In genomic region chr16:11976850-11977205, GRCh38 we compare ENCODE assay signal across 8 cellular contexts. TPM values are rescaled to one million over a fixed set of nuclear protein-coding genes. Genes with fewer than 3 reads are reported as not detected.
A peak's percentile ranks its signal among the peaks of the same experiment; 100 is the strongest.
DNase-seq lines count a peak whose midpoint lies in the region; ATAC-seq, FAIRE-seq and TF ChIP-seq lines count a peak whose summit lies in the region.

No MANE protein-coding gene starts in this region.

- intact Hi-C loops in ascending aorta (cut with DNase I), result loop anchor here (1.0 to 2.0 kb wide), 4 partner anchors 61 to 126 kb away; partner anchors contain the start of gene RSL1D1
- intact Hi-C loops in right lobe of liver (cut with DNase I), result loop anchor here (10.0 kb wide), 1 partner anchor 88 kb away; no protein-coding TSS in a partner anchor

- H3K4me3 ChIP-seq in BLaER1 treated with 17β-estradiol and CSF1 and Interleukin-3, amounts not matched to agents 10 nM and 100 nM, result peak overlapping the region; percentile 83 to 100 (median 94)
- H3K4me3 ChIP-seq in ascending aorta (peak overlapping the region; percentile 78 to 92), right lobe of liver (peak overlapping the region; percentile 72 to 91 (median 74)), tibial nerve (peak overlapping the region; percentile 68 to 88 (median 79))

- TF ChIP-seq POLR2A in right lobe of liver (IDR thresholded peaks at IDR 0.05) (no peak), tibial nerve (IDR thresholded peaks at IDR 0.05) (no peak)

- H3K27me3 ChIP-seq in BLaER1 treated with 17β-estradiol and CSF1 and Interleukin-3, amounts not matched to agents 10 nM and 100 nM, result no peaks in the 10 kb centered on the region
- H3K27me3 ChIP-seq in ascending aorta (no peaks in the 10 kb centered on the region), right lobe of liver (no peaks in the 10 kb centered on the region), tibial nerve (no peaks in the 10 kb centered on the region)

- peak overlapping the region; percentile 68 to 90 (median 84) for H3K27ac ChIP-seq in BLaER1 treated with 17β-estradiol and CSF1 and Interleukin-3, amounts not matched to agents 10 nM and 100 nM
- H3K27ac ChIP-seq in ascending aorta (peak overlapping the region; percentile 73 to 83), right lobe of liver (peak overlapping the region; percentile 56 to 82 (median 59)), tibial nerve (peak overlapping the region; percentile 53 to 88 (median 78))

- ATAC-seq in HG02840 (IDR thresholded peaks at IDR 0.05; ENCODE audit: low FRiP score, unreplicated experiment), result peak; percentile 11
- ATAC-seq in right lobe of liver, result peak in 2 of 4 donors; percentile 3 to 23

- no peaks in the 10 kb centered on the region for H3K9me3 ChIP-seq in BLaER1 treated with 17β-estradiol and CSF1 and Interleukin-3, amounts not matched to agents 10 nM and 100 nM (replicated peaks in 1 of 11)
- H3K9me3 ChIP-seq in ascending aorta (no peaks in the 10 kb centered on the region), right lobe of liver (no peaks in the 10 kb centered on the region), tibial nerve (no peaks in the 10 kb centered on the region)

- TF ChIP-seq CTCF in ascending aorta (IDR thresholded peaks at IDR 0.05) (no peak), right lobe of liver (IDR thresholded peaks at IDR 0.05) (no peak), tibial nerve (IDR thresholded peaks at IDR 0.05) (no peak), D721Med (IDR thresholded peaks at IDR 0.05; ENCODE audit: insufficient read depth, missing control alignments) (no peak)

- peaks cover 0 to 32% (median 0%) of the 10 kb centered on the region in 11 experiments; a peak in 2 of 22 replicates for H4K20me1 ChIP-seq in BLaER1 treated with 17β-estradiol and CSF1 and Interleukin-3, amounts not matched to agents 10 nM and 100 nM

- H3K36me3 ChIP-seq in BLaER1 treated with 17β-estradiol and CSF1 and Interleukin-3, amounts not matched to agents 10 nM and 100 nM, result no peaks in the 10 kb centered on the region; a peak in 1 of 22 replicates
- H3K36me3 ChIP-seq in ascending aorta (peaks cover 5 to 18% of the 10 kb centered on the region in 2 donors), right lobe of liver (no peaks in the 10 kb centered on the region), tibial nerve (peaks cover 0 to 4% (median 0%) of the 10 kb centered on the region in 3 donors)

- FAIRE-seq in D721Med (lab: Jason Lieb, UNC), result no peak

- H3K4me2 ChIP-seq in BLaER1 treated with 17β-estradiol and CSF1 and Interleukin-3, amounts not matched to agents 10 nM and 100 nM, result peak overlapping the region; percentile 88 to 99 (median 96)

- DNase-seq in ascending aorta (ENCODE audit: low spot score in 2 of 2) (no peak), right lobe of liver (no peak), tibial nerve (ENCODE audit: low spot score in 2 of 2) (no peak), CD1c-positive myeloid dendritic cell (ENCODE audit: extremely low spot score) (no peak), D721Med (ENCODE audit: insufficient read length, low spot score) (no peak), iPS-NIHi7 (ENCODE audit: extremely low spot score) (no peak)

- H3K9ac ChIP-seq in BLaER1 treated with 17β-estradiol and CSF1 and Interleukin-3, amounts not matched to agents 10 nM and 100 nM, result peak overlapping the region; percentile 86 to 94 (median 89)

- no peak for TF ChIP-seq EP300 in tibial nerve (IDR thresholded peaks at IDR 0.05)

- WGBS in right lobe of liver (ENCODE audit: insufficient coverage, low coverage, low lambda C conversion rate, missing lambda C conversion rate), result 0% methylated on average over 6 of the region's 19 CpGs
- WGBS in tibial nerve, 2 donors, result 0 to 2% methylated on average over 15 to 18 of the region's 19 CpGs

- H3K4me1 ChIP-seq in BLaER1 treated with 17β-estradiol and CSF1 and Interleukin-3, amounts not matched to agents 10 nM and 100 nM, result peaks cover 18 to 42% (median 29%) of the 10 kb centered on the region in 10 experiments
- H3K4me1 ChIP-seq in ascending aorta (peaks cover 0 to 8% of the 10 kb centered on the region in 2 donors), right lobe of liver (peaks cover 0 to 11% (median 3%) of the 10 kb centered on the region in 4 donors), tibial nerve (peaks cover 0 to 28% (median 14%) of the 10 kb centered on the region in 4 donors)

RNA-seq across cellular contexts. Expression of gene SNX29, which starts 0.3 kb away (rescaled TPM):
- total RNA-seq in ascending aorta (69.8 TPM), right lobe of liver (1 to 10 TPM; 5.1 to 9.8 (median 8.1) TPM), tibial nerve (10 to 100 TPM; 23.9 to 45.7 (median 36.1) TPM)

RNA-seq across cellular contexts. Expression of gene TNFRSF17, which starts 11.8 kb away (rescaled TPM):
- total RNA-seq in ascending aorta (not detected), right lobe of liver (under 1 TPM in 1 of 6 experiments, not detected in 5; 0.44 TPM), tibial nerve (not detected)

RNA-seq across cellular contexts. Expression of gene NPIPB2, which starts 35.0 kb away (rescaled TPM):
- total RNA-seq in ascending aorta (28.1 TPM), right lobe of liver (10 to 100 TPM in 1 of 6 experiments, 1 to 10 TPM in 5; 2.1 to 10.2 (median 4.2) TPM), tibial nerve (10 to 100 TPM in 1 of 4 donors, 1 to 10 TPM in 3; 6.8 to 12.6 (median 8.3) TPM)
